ENCODE assay signal across 15 cellular contexts in genomic region chr5:9869616-9870288, GRCh38.
DNase-seq lines count a peak whose midpoint lies in the region; ATAC-seq and TF ChIP-seq lines count a peak whose summit lies in the region.
"Had no signal": no experiment of that assay in that cellular context is flagged by ENCODE, and none has a peak within 500 bp of the region (broad histone marks: within the 10 kb centered on the region; RNA-seq: fewer than 3 reads in every experiment).

No MANE protein-coding gene starts in this region.

- H3K4me1 ChIP-seq in ACC112 (ENCODE audit: control insufficient read depth, insufficient read depth, low read length, unreplicated experiment): peaks cover 8% of the 10 kb centered on the region
- no peaks in the 10 kb centered on the region for H3K4me1 ChIP-seq in mesendoderm (ENCODE audit: control insufficient read depth, low read depth, low read length)

- no peak overlapping the region for H2BK5ac ChIP-seq in mesendoderm (ENCODE audit: low read length)

- no peak for ATAC-seq in HG03520 (IDR thresholded peaks at IDR 0.05; ENCODE audit: unreplicated experiment)
- ATAC-seq: Panc1 had no signal

- H3K27ac ChIP-seq in ACC112 (ENCODE audit: low read depth, low read length): peak overlapping the region; percentile 47; the same call in 1 of the 2 replicates
- no peak overlapping the region for H3K27ac ChIP-seq in mesendoderm (ENCODE audit: low read depth, low read length)

- H3K23ac ChIP-seq in mesendoderm (ENCODE audit: low read length): no peak overlapping the region

- no peak overlapping the region for H3K4me3 ChIP-seq in ACC112 (ENCODE audit: low read depth, low read length)
- no peak overlapping the region for H3K4me3 ChIP-seq in foreskin fibroblast (ENCODE audit: low read depth in 1 of 2, low read length in 2 of 2)
- H3K4me3 ChIP-seq in mesendoderm (ENCODE audit: low read length): no peak overlapping the region

- H2BK120ac ChIP-seq in mesendoderm (ENCODE audit: low read depth, low read length): no peak overlapping the region

- no peak overlapping the region for H4K8ac ChIP-seq in mesendoderm (ENCODE audit: low read depth, low read length)

- no peak overlapping the region for H3K56ac ChIP-seq in mesendoderm (ENCODE audit: low read length)

- H2AFZ ChIP-seq in ACC112 (ENCODE audit: low read length, unreplicated experiment): no peak overlapping the region

- H3K27me3 ChIP-seq in ACC112 (ENCODE audit: insufficient read depth, low read length) (no peaks in the 10 kb centered on the region; the same call in 1 of the 2 replicates), mesendoderm (ENCODE audit: insufficient read depth, low read length, poor library complexity) (no peaks in the 10 kb centered on the region)

- H3K18ac ChIP-seq in mesendoderm (ENCODE audit: low read length): no peak overlapping the region

- no peak overlapping the region for H2AK5ac ChIP-seq in mesendoderm (ENCODE audit: low read length)

- H3K79me2 ChIP-seq in ACC112 (ENCODE audit: control insufficient read depth, insufficient read depth, low read length, unreplicated experiment) (no peaks in the 10 kb centered on the region), mesendoderm (ENCODE audit: control insufficient read depth, insufficient read depth, low read length) (no peaks in the 10 kb centered on the region)

- H2BK15ac ChIP-seq in mesendoderm (replicated peaks; ENCODE audit: low read depth): no peak overlapping the region

- no peak overlapping the region for H4K5ac ChIP-seq in mesendoderm (ENCODE audit: low read length)

- no peak for TF ChIP-seq CTCF in foreskin fibroblast (IDR thresholded peaks at IDR 0.05; ENCODE audit: low read depth, low read length)

- H3K36me3 ChIP-seq in ACC112 (ENCODE audit: insufficient read depth, low read length) (no peaks in the 10 kb centered on the region), mesendoderm (ENCODE audit: control insufficient read depth, insufficient read depth, low read length) (no peaks in the 10 kb centered on the region)

- H3K79me1 ChIP-seq in mesendoderm (ENCODE audit: low read length): no peaks in the 10 kb centered on the region

- no CpG with 5 or more reads among the region's 2 CpGs for WGBS in mesendoderm (ENCODE audit: extremely low coverage, insufficient coverage, low lambda C conversion rate)

- no peak overlapping the region for H3K4me2 ChIP-seq in mesendoderm (ENCODE audit: low read length)

- no peak overlapping the region for H3K9ac ChIP-seq in mesendoderm (ENCODE audit: low read length)

- DNase-seq in HS-27A (ENCODE audit: low read depth) (peak; percentile 33), astrocyte of the hippocampus (ENCODE audit: low read depth, low spot score) (peak; percentile 3), foreskin fibroblast (peak; percentile 77 to 86), germinal center (ENCODE audit: low spot score) (no peak), HuH-7 (ENCODE audit: low spot score) (no peak), mesendoderm (no peak)
- DNase-seq: activated CD8-positive, alpha-beta memory T cell treated with anti-CD3 and anti-CD28 coated beads, Interleukin-2, amount 50 U/mL, for 4 hours; activated naive CD4-positive, alpha-beta T cell treated with anti-CD3 and anti-CD28 coated beads, Interleukin-2, amount 10 ng/mL, durations not matched to agents 7 days and 5 days; NCI-H1105 treated with DMSO at 0.1 percent for 48 hours; NCI-H446 treated with DMSO at 0.1 percent for 48 hours; nucleus accumbens; T-helper 1 cell had no signal

- no peak overlapping the region for H3K4ac ChIP-seq in mesendoderm (ENCODE audit: low read depth, low read length)

Comparison
In these comparisons a context has a peak if more than half of its experiments do, and no peak if none do; other contexts are left out.
1. DNase-seq: peak in HS-27A (single experiment), astrocyte of the hippocampus (single experiment) and foreskin fibroblast (2 of 2); none in germinal center (single experiment), HuH-7 (single experiment) and mesendoderm (single experiment).